In the genomic region with DNA sequence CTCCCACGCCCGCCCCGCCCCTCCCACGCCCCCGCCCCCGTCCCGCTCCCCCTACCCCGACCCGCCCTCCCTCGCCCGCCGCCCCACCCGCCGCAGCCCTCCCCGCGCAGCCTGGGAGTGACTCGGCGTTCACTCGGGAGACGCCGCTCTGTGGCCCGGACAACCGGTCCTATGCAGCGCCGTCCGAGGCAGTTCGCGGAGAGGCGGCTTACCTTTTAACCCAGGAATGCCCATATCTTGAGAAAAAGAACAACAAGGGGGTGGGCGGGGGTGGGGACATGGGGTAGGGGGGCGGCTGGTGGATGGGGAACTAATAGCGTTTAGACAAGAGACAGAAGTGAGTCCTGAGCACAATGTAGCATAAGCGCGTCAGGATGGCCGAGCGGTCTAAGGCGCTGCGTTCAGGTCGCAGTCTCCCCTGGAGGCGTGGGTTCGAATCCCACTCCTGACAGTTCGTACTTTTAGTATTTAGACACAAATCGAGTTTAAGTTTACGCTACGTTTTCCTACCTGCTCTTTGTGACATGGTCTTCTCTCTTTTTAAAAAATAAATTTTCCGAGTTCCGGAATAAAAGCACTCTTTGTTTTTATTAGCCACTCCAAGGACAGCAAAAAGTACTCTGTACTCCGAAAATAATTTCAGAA, we compare ENCODE assay signal across 1 cellular context.
A peak's percentile ranks its signal among the peaks of the same experiment; 100 is the strongest.
TF ChIP-seq lines count a peak whose summit lies in the region.

No MANE protein-coding gene starts in this region.

TF ChIP-seq in IMR-90, 13 proteins besides CTCF, POLR2A, EP300 and RAD21:
- TF ChIP-seq CHD1 (IDR thresholded peaks at IDR 0.05; ENCODE audit: low read depth, low read length) (no peak; the same call in 1 of the 2 replicates), MAZ (IDR thresholded peaks at IDR 0.05; ENCODE audit: borderline replicate concordance, low read depth, low read length) (peak; percentile 70; the same call in 1 of the 2 replicates), FOS (IDR thresholded peaks at IDR 0.05; ENCODE audit: low read depth, low read length) (peak; percentile 94), CEBPB (IDR thresholded peaks at IDR 0.05; ENCODE audit: low read depth, low read length) (no peak), BHLHE40 (IDR thresholded peaks at IDR 0.05; ENCODE audit: low read depth, low read length) (no peak), NFE2L2 (IDR thresholded peaks at IDR 0.05; ENCODE audit: low read depth, low read length) (peak; percentile 64)
- TF ChIP-seq, protein P1, sequence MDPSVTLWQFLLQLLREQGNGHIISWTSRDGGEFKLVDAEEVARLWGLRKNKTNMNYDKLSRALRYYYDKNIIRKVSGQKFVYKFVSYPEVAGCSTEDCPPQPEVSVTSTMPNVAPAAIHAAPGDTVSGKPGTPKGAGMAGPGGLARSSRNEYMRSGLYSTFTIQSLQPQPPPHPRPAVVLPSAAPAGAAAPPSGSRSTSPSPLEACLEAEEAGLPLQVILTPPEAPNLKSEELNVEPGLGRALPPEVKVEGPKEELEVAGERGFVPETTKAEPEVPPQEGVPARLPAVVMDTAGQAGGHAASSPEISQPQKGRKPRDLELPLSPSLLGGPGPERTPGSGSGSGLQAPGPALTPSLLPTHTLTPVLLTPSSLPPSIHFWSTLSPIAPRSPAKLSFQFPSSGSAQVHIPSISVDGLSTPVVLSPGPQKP (IDR thresholded peaks at IDR 0.05; ENCODE audit: borderline replicate concordance, low read depth, low read length): no peak
